In genomic region chr17:77185137-77185536, GRCh38 we compare ENCODE assay signal across 24 cellular contexts. TPM values are rescaled to one million over a fixed set of nuclear protein-coding genes. Genes with fewer than 3 reads are reported as not detected.
DNase-seq lines count a peak whose midpoint lies in the region; ATAC-seq and TF ChIP-seq lines count a peak whose summit lies in the region.
"Had no signal": no experiment of that assay in that cellular context is flagged by ENCODE, and none has a peak within 500 bp of the region (broad histone marks: within the 10 kb centered on the region; RNA-seq: fewer than 3 reads in every experiment).

No MANE protein-coding gene starts in this region.

- H3F3A ChIP-seq in SK-N-SH (replicated peaks; ENCODE audit: insufficient read depth) = no peaks in the 10 kb centered on the region

- H3K36me3 ChIP-seq in SK-N-SH (replicated peaks in 1 of 2; ENCODE audit: control insufficient read depth in 1 of 2, insufficient read depth in 2 of 2, low read length in 1 of 2) (peaks cover 3 to 4% of the 10 kb centered on the region in 2 experiments), mesodermal cell (ENCODE audit: control insufficient read depth, insufficient read depth, low read length) (peaks cover 31% of the 10 kb centered on the region), upper lobe of right lung (no peaks in the 10 kb centered on the region)
- H3K36me3 ChIP-seq: BE2C, thoracic aorta had no signal

- H3K27ac ChIP-seq in SK-N-SH (ENCODE audit: low read depth in 2 of 2, low read length in 1 of 2) (peak overlapping the region in 1 of 2 experiments; percentile 54; a peak in 2 of 4 replicates), mesodermal cell (ENCODE audit: low read depth, low read length, severe bottlenecking) (peak overlapping the region; percentile 29), upper lobe of right lung (no peak overlapping the region)
- H3K27ac ChIP-seq: thoracic aorta had no signal

- POLR2A ChIA-PET in SK-N-SH (lab: Yijun Ruan, JAX) = no interaction called here

- H3K9me2 ChIP-seq in SK-N-SH = no peaks in the 10 kb centered on the region

- H4K20me1 ChIP-seq in SK-N-SH (ENCODE audit: insufficient read depth) = peaks cover 92% of the 10 kb centered on the region

- TF ChIP-seq CTCF in SK-N-SH (IDR thresholded peaks at IDR 0.05) = no peak
- no peak for TF ChIP-seq CTCF in upper lobe of right lung (IDR thresholded peaks at IDR 0.05)

- H3K79me2 ChIP-seq in SK-N-SH (ENCODE audit: insufficient read depth) = peaks cover 100% of the 10 kb centered on the region

- no peak for TF ChIP-seq EP300 in SK-N-SH (IDR thresholded peaks at IDR 0.05; ENCODE audit: borderline replicate concordance in 1 of 2, low read depth in 1 of 2, low read length in 1 of 2)

- CTCF ChIA-PET in SK-N-SH (lab: Yijun Ruan, JAX) = interaction anchor here (1.8 to 5.0 kb wide), 2 partner anchors 14 to 62 kb away, joined by 5 to 28 read pairs; no protein-coding TSS in a partner anchor

- no peak overlapping the region for H3K9ac ChIP-seq in SK-N-SH

- no peak overlapping the region for H3K4me3 ChIP-seq in SK-N-SH (ENCODE audit: low read depth in 2 of 2, low read length in 1 of 2)
- H3K4me3 ChIP-seq in mesodermal cell (ENCODE audit: extremely low read depth, insufficient read depth, low read length, poor library complexity, severe bottlenecking) = no peak overlapping the region
- no peak overlapping the region for H3K4me3 ChIP-seq in upper lobe of right lung
- H3K4me3 ChIP-seq: thoracic aorta had no signal

- H3K4me2 ChIP-seq in SK-N-SH = no peak overlapping the region; the same call in 1 of the 2 replicates

- intact Hi-C loops in upper lobe of right lung (cut with DNase I) = no loop called here

- peaks cover 22 to 25% of the 10 kb centered on the region in 2 experiments; a peak in 3 of 4 replicates for H3K4me1 ChIP-seq in SK-N-SH (ENCODE audit: control insufficient read depth in 1 of 2, insufficient read depth in 2 of 2, low read depth in 1 of 2, low read length in 1 of 2)
- H3K4me1 ChIP-seq in mesodermal cell (ENCODE audit: control insufficient read depth, insufficient read depth, low read length, poor library complexity, severe bottlenecking) = peaks cover 12% of the 10 kb centered on the region
- peaks cover 66% of the 10 kb centered on the region for H3K4me1 ChIP-seq in upper lobe of right lung

- H3K27me3 ChIP-seq in SK-N-SH (ENCODE audit: insufficient read depth) = no peaks in the 10 kb centered on the region
- H3K27me3 ChIP-seq in upper lobe of right lung = no peaks in the 10 kb centered on the region
- H3K27me3 ChIP-seq: BE2C had no signal

- H3K9me3 ChIP-seq in SK-N-SH = no peaks in the 10 kb centered on the region
- no peaks in the 10 kb centered on the region for H3K9me3 ChIP-seq in mesodermal cell (ENCODE audit: control insufficient read depth, low read length)
- no peaks in the 10 kb centered on the region for H3K9me3 ChIP-seq in upper lobe of right lung
- H3K9me3 ChIP-seq: BE2C, thoracic aorta had no signal

- no peak overlapping the region for H2AFZ ChIP-seq in SK-N-SH (ENCODE audit: low read depth)

- ATAC-seq in SK-N-SH treated with all-trans-retinoic acid at 6 μM for 48 hours = peak; percentile 54
- ATAC-seq in upper lobe of right lung = peak; percentile 47
- no peak for ATAC-seq in HG03095 (IDR thresholded peaks at IDR 0.05; ENCODE audit: unreplicated experiment)
- ATAC-seq: activated CD8-positive, alpha-beta T cell treated with anti-CD3 and anti-CD28 coated beads for 36 hours; activated T-cell treated with anti-CD3 and anti-CD28 coated beads, Interleukin-2, amount 50 U/mL, for 72 hours; T-helper 17 cell; WTC11 had no signal

- TF ChIP-seq RAD21 in SK-N-SH (IDR thresholded peaks at IDR 0.05; ENCODE audit: low read length) = no peak

- no peak for DNase-seq in SK-N-SH
- peak; percentile 74 for DNase-seq in cerebellar cortex (ENCODE audit: low spot score)
- DNase-seq in upper lobe of right lung = no peak
- no peak for DNase-seq in NCI-H2029 treated with DMSO at 0.1 percent for 48 hours (lab: John Stamatoyannopoulos, UW)
- no peak for DNase-seq in NCI-H146 treated with DMSO at 0.1 percent for 48 hours (lab: John Stamatoyannopoulos, UW; ENCODE audit: unreplicated experiment)
- DNase-seq: 8988T; activated CD8-positive, alpha-beta T cell treated with anti-CD3 and anti-CD28 coated beads for 36 hours; activated T-cell treated with anti-CD3 and anti-CD28 coated beads, Interleukin-2, amount 50 U/mL, for 72 hours; BE2C; effector memory CD4-positive, alpha-beta T cell; GF-D8; hippocampal formation; Kasumi-1; NCI-H2171 treated with DMSO at 0.1 percent for 48 hours; NCI-H774; small intestine; stimulated activated CD4-positive, alpha-beta T cell treated with anti-CD3 and anti-CD28 coated beads, Interleukin-4, amount 100 ng/mL, for 4 hours; stimulated activated CD8-positive, alpha-beta memory T cell treated with anti-CD3 and anti-CD28 coated beads, Interleukin-4, amount 100 ng/mL, for 48 hours; T-helper 17 cell had no signal

- WGBS in SK-N-SH (ENCODE audit: low lambda C conversion rate) = 79% methylated on average over 7 of the region's 7 CpGs
- WGBS in mesodermal cell (ENCODE audit: insufficient coverage in 2 of 2), 2 experiments = 80 to 91% methylated on average over 6 to 7 of the region's 7 CpGs

TF ChIP-seq in SK-N-SH treated with all-trans-retinoic acid at 6 μM for 48 hours, 23 proteins besides CTCF, POLR2A, EP300 and RAD21 (continues in another document):
- TF ChIP-seq PPARA (CRISPR knock-in tag; IDR thresholded peaks at IDR 0.05; ENCODE audit: borderline replicate concordance) (no peak), ZFP3 (CRISPR knock-in tag; IDR thresholded peaks at IDR 0.05) (no peak), TCF4 (CRISPR knock-in tag; IDR thresholded peaks at IDR 0.05; ENCODE audit: borderline replicate concordance) (no peak), SNAI2 (CRISPR knock-in tag; IDR thresholded peaks at IDR 0.05) (no peak), GLIS3 (CRISPR knock-in tag; IDR thresholded peaks at IDR 0.05) (no peak), ZNF565 (CRISPR knock-in tag; conservative IDR thresholded peaks at IDR 0.05; ENCODE audit: low read depth) (no peak), OSR1 (CRISPR knock-in tag; IDR thresholded peaks at IDR 0.05) (no peak), CSDC2 (CRISPR knock-in tag; IDR thresholded peaks at IDR 0.05) (no peak)
- TF ChIP-seq, protein P1, sequence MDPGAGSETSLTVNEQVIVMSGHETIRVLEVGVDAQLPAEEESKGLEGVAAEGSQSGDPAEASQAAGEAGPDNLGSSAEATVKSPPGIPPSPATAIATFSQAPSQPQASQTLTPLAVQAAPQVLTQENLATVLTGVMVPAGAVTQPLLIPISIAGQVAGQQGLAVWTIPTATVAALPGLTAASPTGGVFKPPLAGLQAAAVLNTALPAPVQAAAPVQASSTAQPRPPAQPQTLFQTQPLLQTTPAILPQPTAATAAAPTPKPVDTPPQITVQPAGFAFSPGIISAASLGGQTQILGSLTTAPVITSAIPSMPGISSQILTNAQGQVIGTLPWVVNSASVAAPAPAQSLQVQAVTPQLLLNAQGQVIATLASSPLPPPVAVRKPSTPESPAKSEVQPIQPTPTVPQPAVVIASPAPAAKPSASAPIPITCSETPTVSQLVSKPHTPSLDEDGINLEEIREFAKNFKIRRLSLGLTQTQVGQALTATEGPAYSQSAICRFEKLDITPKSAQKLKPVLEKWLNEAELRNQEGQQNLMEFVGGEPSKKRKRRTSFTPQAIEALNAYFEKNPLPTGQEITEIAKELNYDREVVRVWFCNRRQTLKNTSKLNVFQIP (CRISPR knock-in tag; IDR thresholded peaks at IDR 0.05; ENCODE audit: borderline replicate concordance, low read depth) = no peak

TF ChIP-seq in SK-N-SH, 30 proteins besides CTCF, POLR2A, EP300 and RAD21:
- TF ChIP-seq MEF2A (IDR thresholded peaks at IDR 0.05; ENCODE audit: borderline replicate concordance, low read depth) (no peak), POLR2AphosphoS5 (IDR thresholded peaks at IDR 0.05; ENCODE audit: low read depth, low read length) (no peak), JUND (IDR thresholded peaks at IDR 0.05) (no peak), GATA2 (CRISPR knock-in tag; IDR thresholded peaks at IDR 0.05) (no peak), SIN3A (IDR thresholded peaks at IDR 0.05; ENCODE audit: borderline replicate concordance, low read depth, low read length) (no peak), SMC3 (IDR thresholded peaks at IDR 0.05; ENCODE audit: low read depth, low read length) (no peak)
- TF ChIP-seq, protein P2, sequence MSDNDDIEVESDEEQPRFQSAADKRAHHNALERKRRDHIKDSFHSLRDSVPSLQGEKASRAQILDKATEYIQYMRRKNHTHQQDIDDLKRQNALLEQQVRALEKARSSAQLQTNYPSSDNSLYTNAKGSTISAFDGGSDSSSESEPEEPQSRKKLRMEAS (IDR thresholded peaks at IDR 0.05; ENCODE audit: low read depth) = no peak
- TF ChIP-seq, protein P3, sequence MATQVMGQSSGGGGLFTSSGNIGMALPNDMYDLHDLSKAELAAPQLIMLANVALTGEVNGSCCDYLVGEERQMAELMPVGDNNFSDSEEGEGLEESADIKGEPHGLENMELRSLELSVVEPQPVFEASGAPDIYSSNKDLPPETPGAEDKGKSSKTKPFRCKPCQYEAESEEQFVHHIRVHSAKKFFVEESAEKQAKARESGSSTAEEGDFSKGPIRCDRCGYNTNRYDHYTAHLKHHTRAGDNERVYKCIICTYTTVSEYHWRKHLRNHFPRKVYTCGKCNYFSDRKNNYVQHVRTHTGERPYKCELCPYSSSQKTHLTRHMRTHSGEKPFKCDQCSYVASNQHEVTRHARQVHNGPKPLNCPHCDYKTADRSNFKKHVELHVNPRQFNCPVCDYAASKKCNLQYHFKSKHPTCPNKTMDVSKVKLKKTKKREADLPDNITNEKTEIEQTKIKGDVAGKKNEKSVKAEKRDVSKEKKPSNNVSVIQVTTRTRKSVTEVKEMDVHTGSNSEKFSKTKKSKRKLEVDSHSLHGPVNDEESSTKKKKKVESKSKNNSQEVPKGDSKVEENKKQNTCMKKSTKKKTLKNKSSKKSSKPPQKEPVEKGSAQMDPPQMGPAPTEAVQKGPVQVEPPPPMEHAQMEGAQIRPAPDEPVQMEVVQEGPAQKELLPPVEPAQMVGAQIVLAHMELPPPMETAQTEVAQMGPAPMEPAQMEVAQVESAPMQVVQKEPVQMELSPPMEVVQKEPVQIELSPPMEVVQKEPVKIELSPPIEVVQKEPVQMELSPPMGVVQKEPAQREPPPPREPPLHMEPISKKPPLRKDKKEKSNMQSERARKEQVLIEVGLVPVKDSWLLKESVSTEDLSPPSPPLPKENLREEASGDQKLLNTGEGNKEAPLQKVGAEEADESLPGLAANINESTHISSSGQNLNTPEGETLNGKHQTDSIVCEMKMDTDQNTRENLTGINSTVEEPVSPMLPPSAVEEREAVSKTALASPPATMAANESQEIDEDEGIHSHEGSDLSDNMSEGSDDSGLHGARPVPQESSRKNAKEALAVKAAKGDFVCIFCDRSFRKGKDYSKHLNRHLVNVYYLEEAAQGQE (IDR thresholded peaks at IDR 0.05; ENCODE audit: low read depth, low read length) = no peak

RNA-seq across cellular contexts. Expression of gene SEC14L1, which starts 44.4 kb away (rescaled TPM):
- polyA plus RNA-seq in SK-N-SH (2012; rRNA removed) = 45.1 and 62.4 TPM in 2 replicates
- polyA plus RNA-seq in SK-N-SH (2012; cell fraction: cytosol; rRNA removed) = 54.4 and 58.5 TPM in 2 replicates
- polyA plus RNA-seq in SK-N-SH (2012; cell fraction: nucleus; rRNA removed) = 48.9 and 66.1 TPM in 2 replicates
- polyA plus RNA-seq in mesodermal cell (2013, experiment 1 of 2) = 203 TPM
- polyA plus RNA-seq in mesodermal cell (2013, experiment 2 of 2) = 152 TPM
- total RNA-seq in upper lobe of right lung = 144 TPM
